Comparison of ENCODE assay signal across 23 cellular contexts in genomic region chr7:157552295-157552993, GRCh38.
"Had no signal": no experiment of that assay in that cellular context is flagged by ENCODE, and none has a peak within 500 bp of the region (broad histone marks: within the 10 kb centered on the region; RNA-seq: fewer than 3 reads in every experiment).

No MANE protein-coding gene starts in this region.

- H3K27ac ChIP-seq: adrenal gland, breast epithelium, neutrophil, tibial nerve, uterus had no signal

- H3K27me3 ChIP-seq: adrenal gland, breast epithelium, neutrophil, tibial nerve, uterus had no signal

- H3K4me1 ChIP-seq: adrenal gland, breast epithelium, tibial nerve, uterus had no signal

- H3K9me3 Mint-ChIP-seq: activated T-helper 17 cell treated with anti-CD3 and anti-CD28 coated beads, Interleukin-2, amount 50 U/mL, for 72 hours had no signal

- ATAC-seq: activated T-helper 17 cell treated with anti-CD3 and anti-CD28 coated beads, Interleukin-2, amount 50 U/mL, for 72 hours; left lobe of liver; SK-N-SH treated with all-trans-retinoic acid at 6 μM for 48 hours had no signal

- DNase-seq: activated naive CD4-positive, alpha-beta T cell treated with anti-CD3 and anti-CD28 coated beads, Interleukin-2, amount 50 U/mL, for 16 hours; activated T-cell treated with anti-CD3 and anti-CD28 coated beads for 4 hours; adrenal gland; cerebellar nuclear complex; dermis blood vessel endothelial cell; effector memory CD4-positive, alpha-beta T cell; foreskin fibroblast; hippocampal formation; retina; SIG-M5; stimulated activated CD4-positive, alpha-beta T cell treated with anti-CD3 and anti-CD28 coated beads, Interleukin-12 subunit alpha, Interleukin-12 subunit beta, amount 100 ng/mL, for 4 hours; stimulated activated CD4-positive, alpha-beta T cell treated with anti-CD3 and anti-CD28 coated beads, Interleukin-1b, Interleukin-23, amount 100 ng/mL, for 48 hours; stimulated activated CD8-positive, alpha-beta memory T cell treated with anti-CD3 and anti-CD28 coated beads, Interleukin-4, amount 100 ng/mL, for 48 hours; stimulated activated naive CD4-positive, alpha-beta T cell treated with Interleukin-2 at 50 U/mL for 16 hours; T-helper 1 cell; T1000; uterus had no signal

- H3K4me3 ChIP-seq: adrenal gland, breast epithelium, tibial nerve, uterus had no signal

- H3K27me3 Mint-ChIP-seq: activated T-helper 17 cell treated with anti-CD3 and anti-CD28 coated beads, Interleukin-2, amount 50 U/mL, for 72 hours had no signal

- H3K36me3 ChIP-seq: adrenal gland, breast epithelium, uterus had no signal

- H3K4me1 Mint-ChIP-seq: activated T-helper 17 cell treated with anti-CD3 and anti-CD28 coated beads, Interleukin-2, amount 50 U/mL, for 72 hours had no signal

- H3K4me3 Mint-ChIP-seq: activated T-helper 17 cell treated with anti-CD3 and anti-CD28 coated beads, Interleukin-2, amount 50 U/mL, for 72 hours had no signal

- H3K9me3 ChIP-seq: adrenal gland, breast epithelium, neutrophil, tibial nerve, uterus had no signal

- H3K27ac Mint-ChIP-seq: activated T-helper 17 cell treated with anti-CD3 and anti-CD28 coated beads, Interleukin-2, amount 50 U/mL, for 72 hours had no signal
